16 cellular contexts compared by ENCODE assay signal in genomic region chr9:21988056-21988990, GRCh38. TPM values are rescaled to one million over a fixed set of nuclear protein-coding genes. Genes with fewer than 3 reads are reported as not detected.
DNase-seq lines count a peak whose midpoint lies in the region; ATAC-seq and TF ChIP-seq lines count a peak whose summit lies in the region.
"Had no signal": no experiment of that assay in that cellular context is flagged by ENCODE, and none has a peak within 500 bp of the region (broad histone marks: within the 10 kb centered on the region; RNA-seq: fewer than 3 reads in every experiment).

No MANE protein-coding gene starts in this region.

- peaks cover 100% of the 10 kb centered on the region for H3K79me2 ChIP-seq in KMS-11 (ENCODE audit: insufficient read depth, low read depth)

- H3K36me3 ChIP-seq in KMS-11 (ENCODE audit: insufficient read depth): peaks cover 23% of the 10 kb centered on the region; the same call in 1 of the 2 replicates
- H3K36me3 ChIP-seq: left ventricle myocardium inferior had no signal

- peak overlapping the region; percentile 67 for H3K27ac ChIP-seq in KMS-11
- H3K27ac ChIP-seq in foreskin keratinocyte: peak overlapping the region; percentile 15
- H3K27ac ChIP-seq: C4-2B, left ventricle myocardium inferior had no signal

- no peak overlapping the region for H3K27ac Mint-ChIP-seq in activated naive CD8-positive, alpha-beta T cell treated with anti-CD3 and anti-CD28 coated beads, Interleukin-2, amount 50 U/mL, for 24 hours
- H3K27ac Mint-ChIP-seq: naive thymus-derived CD8-positive, alpha-beta T cell had no signal

- no peak overlapping the region for H3K4me3 Mint-ChIP-seq in activated naive CD8-positive, alpha-beta T cell treated with anti-CD3 and anti-CD28 coated beads, Interleukin-2, amount 50 U/mL, for 24 hours
- H3K4me3 Mint-ChIP-seq: naive thymus-derived CD8-positive, alpha-beta T cell had no signal

- peak; percentile 58 for DNase-seq in DMS79 (lab: John Stamatoyannopoulos, UW)
- DNase-seq in OCI-M1 (lab: John Stamatoyannopoulos, UW): peak; percentile 74
- no peak for DNase-seq in foreskin keratinocyte
- DNase-seq in activated naive CD8-positive, alpha-beta T cell treated with anti-CD3 and anti-CD28 coated beads, Interleukin-2, amount 50 U/mL, for 24 hours: no peak
- DNase-seq in activated T-cell treated with anti-CD3 and anti-CD28 coated beads, Interleukin-2, amount 50 U/mL, for 1 hour: no peak
- DNase-seq: EL; left ventricle myocardium inferior; naive thymus-derived CD8-positive, alpha-beta T cell; stimulated activated CD4-positive, alpha-beta T cell treated with anti-CD3 and anti-CD28 coated beads, Interleukin-4, amount 100 ng/mL, for 1 hour; trophoblast cell had no signal

- peaks cover 4% of the 10 kb centered on the region for H3K9me3 Mint-ChIP-seq in activated naive CD8-positive, alpha-beta T cell treated with anti-CD3 and anti-CD28 coated beads, Interleukin-2, amount 50 U/mL, for 24 hours

- H3K27me3 ChIP-seq in KMS-11 (ENCODE audit: insufficient read depth, low read depth) (no peaks in the 10 kb centered on the region), foreskin keratinocyte (peaks cover 67% of the 10 kb centered on the region)

- ATAC-seq in foreskin keratinocyte (no peak), GM18907 (IDR thresholded peaks at IDR 0.05; ENCODE audit: unreplicated experiment) (no peak), HG03139 (IDR thresholded peaks at IDR 0.05; ENCODE audit: unreplicated experiment) (no peak)
- ATAC-seq in activated naive CD8-positive, alpha-beta T cell treated with anti-CD3 and anti-CD28 coated beads, Interleukin-2, amount 50 U/mL, for 24 hours: no peak
- ATAC-seq: activated CD4-positive, CD25-positive, alpha-beta regulatory T cell treated with anti-CD3 and anti-CD28 coated beads, Interleukin-2, amount 50 U/mL, for 24 hours; naive thymus-derived CD8-positive, alpha-beta T cell had no signal

- H3K4me2 ChIP-seq in KMS-11: peak overlapping the region; percentile 91

- H3K4me1 ChIP-seq in KMS-11 (ENCODE audit: low read depth, poor library complexity, severe bottlenecking) (peaks cover 64% of the 10 kb centered on the region), foreskin keratinocyte (peaks cover 18% of the 10 kb centered on the region)
- H3K4me1 ChIP-seq: left ventricle myocardium inferior had no signal

- H3K27me3 Mint-ChIP-seq in activated naive CD8-positive, alpha-beta T cell treated with anti-CD3 and anti-CD28 coated beads, Interleukin-2, amount 50 U/mL, for 24 hours: peaks cover 52% of the 10 kb centered on the region

- no peak overlapping the region for H2AFZ ChIP-seq in KMS-11 (ENCODE audit: low read depth)

- peak overlapping the region; percentile 57 for H3K9ac ChIP-seq in KMS-11

- no peak for TF ChIP-seq CTCF in KMS-11 (conservative IDR thresholded peaks at IDR 0.05; ENCODE audit: low read depth, low read length)
- no peak for TF ChIP-seq CTCF in foreskin keratinocyte (conservative IDR thresholded peaks at IDR 0.05)

- no peak overlapping the region for H3K4me3 ChIP-seq in KMS-11 (IDR thresholded peaks at IDR 0.05; ENCODE audit: insufficient read depth, low read depth, low read length)
- H3K4me3 ChIP-seq: left ventricle myocardium inferior had no signal

- peaks cover 7% of the 10 kb centered on the region for H3K4me1 Mint-ChIP-seq in activated naive CD8-positive, alpha-beta T cell treated with anti-CD3 and anti-CD28 coated beads, Interleukin-2, amount 50 U/mL, for 24 hours

- peaks cover 10% of the 10 kb centered on the region; the same call in 1 of the 2 replicates for H4K20me1 ChIP-seq in KMS-11 (ENCODE audit: insufficient read depth)

- peaks cover 4% of the 10 kb centered on the region for H3K36me3 Mint-ChIP-seq in activated naive CD8-positive, alpha-beta T cell treated with anti-CD3 and anti-CD28 coated beads, Interleukin-2, amount 50 U/mL, for 24 hours (ENCODE audit: low read depth)

RNA-seq across cellular contexts. Expression of gene CDKN2A, which starts 5.9 kb away (rescaled TPM):
- 4.9 and 12.8 TPM in 2 replicates for total RNA-seq in foreskin keratinocyte
- 10.1 and 20.8 TPM in 2 replicates for polyA plus RNA-seq in foreskin keratinocyte
- total RNA-seq: cerebellum had no signal

RNA-seq across cellular contexts. Expression of gene CDKN2B-AS1, which starts 6.3 kb away (rescaled TPM):
- total RNA-seq in foreskin keratinocyte: 0.71 and 1.4 TPM in 2 replicates
- 0.56 and 0.67 TPM in 2 replicates for polyA plus RNA-seq in foreskin keratinocyte
- total RNA-seq: cerebellum had no signal
- polyA plus RNA-seq: naive thymus-derived CD8-positive, alpha-beta T cell had no signal

RNA-seq across cellular contexts. Expression of gene CDKN2B, which starts 20.8 kb away (rescaled TPM):
- 4.7 and 9.0 TPM in 2 replicates for total RNA-seq in foreskin keratinocyte
- polyA plus RNA-seq in foreskin keratinocyte: 2.9 and 4.3 TPM in 2 replicates
- total RNA-seq: naive thymus-derived CD8-positive, alpha-beta T cell had no signal

Comparison
In these comparisons a context has a peak if more than half of its experiments do, and no peak if none do; other contexts are left out.
1. DNase-seq: peak in DMS79 (single experiment) and OCI-M1 (single experiment); none in foreskin keratinocyte (0 of 2), activated naive CD8-positive, alpha-beta T cell treated with anti-CD3 and anti-CD28 coated beads, Interleukin-2, amount 50 U/mL, for 24 hours (single experiment) and activated T-cell treated with anti-CD3 and anti-CD28 coated beads, Interleukin-2, amount 50 U/mL, for 1 hour (single experiment).